Comparison of ENCODE assay signal across 22 cellular contexts in genomic region chr12:4241592-4241991, GRCh38.
"Had no signal": no experiment of that assay in that cellular context is flagged by ENCODE, and none has a peak within 500 bp of the region (broad histone marks: within the 10 kb centered on the region; RNA-seq: fewer than 3 reads in every experiment).

No MANE protein-coding gene starts in this region.

- H3K4me3 ChIP-seq: gastrocnemius medialis, heart right ventricle, ovary, right atrium auricular region, sigmoid colon, skin epidermis, suprapubic skin, thyroid gland had no signal

- H3K4me3 Mint-ChIP-seq: endodermal cell, natural killer cell, neural crest cell, type B pancreatic cell had no signal

- ATAC-seq: gastrocnemius medialis, heart right ventricle, left lobe of liver, natural killer cell had no signal

- H3K27ac Mint-ChIP-seq: endodermal cell, natural killer cell, type B pancreatic cell had no signal

- H3K27ac ChIP-seq: gastrocnemius medialis, heart right ventricle, ovary, right atrium auricular region, sigmoid colon, skin epidermis, suprapubic skin, thyroid gland had no signal

- DNase-seq: dermis blood vessel endothelial cell; effector CD4-positive, alpha-beta T cell; endodermal cell; erythroblast; gastrocnemius medialis; heart right ventricle; hypothalamus; mammary epithelial cell; natural killer cell; nucleus accumbens; ovary; sigmoid colon; stimulated activated CD4-positive, alpha-beta T cell treated with anti-CD3 and anti-CD28 coated beads, Interleukin-2, amount 100 ng/mL, for 24 hours; stimulated activated CD4-positive, alpha-beta T cell treated with anti-CD3 and anti-CD28 coated beads, Interleukin-4, amount 100 ng/mL, for 4 hours; stimulated activated naive CD4-positive, alpha-beta T cell; thyroid gland had no signal
